In the genomic region with DNA sequence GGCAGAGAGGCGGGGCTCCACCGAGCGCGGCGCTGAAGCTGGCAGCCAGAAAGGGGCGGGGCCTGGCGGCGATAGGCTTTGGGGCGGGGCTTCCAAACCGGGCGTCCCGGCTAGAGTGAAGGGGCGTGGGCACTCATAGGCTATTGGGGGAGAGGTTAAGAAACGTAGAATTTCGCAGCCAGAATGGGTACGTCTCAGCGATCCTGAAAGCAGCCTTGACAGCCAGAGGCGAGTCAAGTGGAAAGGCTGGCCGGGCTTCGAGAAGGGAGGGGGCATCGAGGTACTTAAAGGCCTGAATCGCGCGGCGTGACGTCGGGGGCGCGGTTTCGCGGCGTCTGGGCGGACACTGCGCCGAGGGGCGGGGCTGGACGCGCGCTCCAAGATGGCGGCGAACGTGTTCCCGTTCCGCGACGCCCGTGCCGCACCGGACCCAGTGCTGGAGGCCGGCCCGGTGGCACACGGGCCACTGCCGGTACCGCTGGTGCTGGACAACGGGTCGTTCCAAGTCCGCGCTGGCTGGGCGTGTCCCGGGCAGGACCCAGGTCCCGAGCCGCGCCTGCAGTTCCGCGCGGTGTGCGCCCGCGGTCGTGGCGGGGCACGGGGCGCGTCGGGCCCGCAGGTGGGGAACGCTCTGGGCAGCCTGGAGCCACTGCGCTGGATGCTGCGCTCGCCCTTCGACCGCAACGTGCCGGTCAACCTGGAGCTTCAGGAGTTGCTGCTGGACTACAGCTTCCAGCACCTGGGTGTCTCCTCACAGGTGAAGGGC, we compare ENCODE assay signal across 8 cellular contexts. TPM values are rescaled to one million over a fixed set of nuclear protein-coding genes. Genes with fewer than 3 reads are reported as not detected.
DNase-seq lines count a peak whose midpoint lies in the region; ATAC-seq and TF ChIP-seq lines count a peak whose summit lies in the region.

Gene ACTR5 (plus strand): TSS at position 364 of the 766 bp plus-strand sequence. CDS start 19 bp downstream, at position 383.

- CTCF ChIA-PET in PC-3 (lab: Charles Lee): no interaction called here

- H3F3A ChIP-seq in PC-3 (ENCODE audit: low read length, unreplicated experiment): no peaks in the 10 kb centered on the region

- H3K36me3 ChIP-seq in PC-3 (ENCODE audit: low read depth, low read length): peaks cover 16% of the 10 kb centered on the region
- H3K36me3 ChIP-seq in mucosa of stomach (ENCODE audit: control insufficient read depth, insufficient read depth, low read length): no peaks in the 10 kb centered on the region

- 0 out of 2 replicates have a peak, but pooled peaks cover 5% of the 10 kb centered on the region for H4K20me1 ChIP-seq in PC-3 (ENCODE audit: low read length)

- H3K9ac ChIP-seq in PC-3 (ENCODE audit: low read length) (peak within 1 kb of the TSS; percentile 85), mucosa of stomach (ENCODE audit: low read length) (peak within 1 kb of the TSS; percentile 66)

- H3K4me3 ChIP-seq in PC-3 (ENCODE audit: low read length) (peak within 1 kb of the TSS; percentile 94), mucosa of stomach (ENCODE audit: low read length) (peak within 1 kb of the TSS; percentile 77)

- H3K27me3 ChIP-seq in PC-3 (ENCODE audit: low read length): peaks cover 11% of the 10 kb centered on the region; the same call in 1 of the 2 replicates
- H3K27me3 ChIP-seq in mucosa of stomach (ENCODE audit: control insufficient read depth, insufficient read depth, low read length): no peaks in the 10 kb centered on the region

- peak; percentile 92 for DNase-seq in DMS53 treated with DMSO at 0.1 percent for 48 hours (lab: John Stamatoyannopoulos, UW; ENCODE audit: unreplicated experiment)
- peak; percentile 92 for DNase-seq in KBM-7
- DNase-seq in PC-3: peak; percentile 78
- DNase-seq in activated T-cell treated with anti-CD3 and anti-CD28 coated beads, Interleukin-2, amount 50 U/mL, for 1 hour: peak; percentile 99
- peak; percentile 94 to 97 for DNase-seq in erythroblast (lab: John Stamatoyannopoulos, UW)
- peak; percentile 92 to 95 for DNase-seq in stimulated activated CD8-positive, alpha-beta memory T cell treated with anti-CD3 and anti-CD28 coated beads, Interleukin-4, amount 100 ng/mL, for 4 hours (ENCODE audit: low read depth in 2 of 2, low spot score in 1 of 2)

- H3K4me1 ChIP-seq in PC-3 (ENCODE audit: insufficient read depth, low read length) (peaks cover 17% of the 10 kb centered on the region; the same call in 1 of the 2 replicates), mucosa of stomach (ENCODE audit: control insufficient read depth, insufficient read depth, low read length) (peaks cover 15% of the 10 kb centered on the region)

- peak; percentile 87 for ATAC-seq in GM21737 (IDR thresholded peaks at IDR 0.05; ENCODE audit: unreplicated experiment)
- ATAC-seq in PC-3: peak; percentile 86

- POLR2A ChIA-PET in PC-3 (lab: Charles Lee; ENCODE audit: unreplicated experiment): interaction anchor here (0.6 kb wide), 1 partner anchor 68 kb away, joined by 8 read pairs; no protein-coding TSS in a partner anchor

- intact Hi-C loops in PC-3 (cut with micrococcal nuclease): no loop called here

- no peaks in the 10 kb centered on the region for H3K9me3 ChIP-seq in PC-3 (ENCODE audit: low read length)
- H3K9me3 ChIP-seq in mucosa of stomach (ENCODE audit: control insufficient read depth, low read length): no peaks in the 10 kb centered on the region

- H3K9me2 ChIP-seq in PC-3 (replicated peaks; ENCODE audit: low read length): no peaks in the 10 kb centered on the region

- TF ChIP-seq POLR2A in erythroblast (IDR thresholded peaks at IDR 0.05; ENCODE audit: low read length): peak; percentile 72

- no peak for TF ChIP-seq CTCF in PC-3 (conservative IDR thresholded peaks at IDR 0.05; ENCODE audit: low read depth, low read length)

- peak within 1 kb of the TSS; percentile 96 for H3K4me2 ChIP-seq in PC-3 (ENCODE audit: low read length)

- peak within 1 kb of the TSS; percentile 42 for H3K27ac ChIP-seq in PC-3 (ENCODE audit: low read length)

- peaks cover 17% of the 10 kb centered on the region for H3K79me2 ChIP-seq in PC-3 (ENCODE audit: low read length)

- peak within 1 kb of the TSS; percentile 99 for H2AFZ ChIP-seq in PC-3 (ENCODE audit: low read length)

- BruUV-seq in PC-3 (replicated peaks; lab: Mats Ljungman, UMichigan): no TSS peak

- in situ Hi-C loops in KBM-7 (cut with MboI; ENCODE audit: low pct_unique_long_range_greater_than_20kb, low sequenced_read_pairs): no loop called here

RNA-seq across cellular contexts. Expression of gene ACTR5, which starts in this region (rescaled TPM):
- total RNA-seq in PC-3 (2014; rRNA removed): 16.1 and 18.3 TPM in 2 replicates

Comparison
In these comparisons a context has a peak if more than half of its experiments do, and no peak if none do; other contexts are left out.
1. Peak in every context shown above with its lines: DNase-seq, ATAC-seq, H3K4me3 ChIP-seq and H3K27ac ChIP-seq.